In genomic region chr2:129468879-129469278, GRCh38 we compare ENCODE assay signal across 22 cellular contexts.
"Had no signal": no experiment of that assay in that cellular context is flagged by ENCODE, and none has a peak within 500 bp of the region (broad histone marks: within the 10 kb centered on the region; RNA-seq: fewer than 3 reads in every experiment).

No MANE protein-coding gene starts in this region.

- H3K4me1 ChIP-seq: colonic mucosa, esophagus muscularis mucosa, esophagus squamous epithelium, foreskin keratinocyte, gastrocnemius medialis, gastroesophageal sphincter, heart left ventricle, heart right ventricle had no signal

- H3K27me3 ChIP-seq: colonic mucosa, esophagus muscularis mucosa, esophagus squamous epithelium, foreskin keratinocyte, gastrocnemius medialis, gastroesophageal sphincter had no signal

- DNase-seq: colonic mucosa; cortex of kidney; dermis blood vessel endothelial cell; effector CD4-positive, alpha-beta T cell; effector CD8-positive, alpha-beta T cell; effector memory CD4-positive, alpha-beta T cell; effector memory CD8-positive, alpha-beta T cell; endodermal cell; erythroblast; esophagus squamous epithelium; foreskin fibroblast; foreskin melanocyte; gastrocnemius medialis; glutamatergic neuron; heart left ventricle; heart right ventricle had no signal

- H3K27ac ChIP-seq: colonic mucosa, coronary artery, epithelial cell of prostate, esophagus muscularis mucosa, esophagus squamous epithelium, foreskin keratinocyte, gastrocnemius medialis, gastroesophageal sphincter, heart left ventricle, heart right ventricle had no signal

- H3K4me3 ChIP-seq: colonic mucosa, coronary artery, dorsolateral prefrontal cortex, esophagus muscularis mucosa, esophagus squamous epithelium, gastrocnemius medialis, gastroesophageal sphincter, heart left ventricle, heart right ventricle had no signal

- H3K36me3 ChIP-seq: colonic mucosa, esophagus muscularis mucosa, esophagus squamous epithelium, gastrocnemius medialis, gastroesophageal sphincter, heart left ventricle, heart right ventricle had no signal

- H3K9me3 ChIP-seq: colonic mucosa, esophagus muscularis mucosa, esophagus squamous epithelium, gastrocnemius medialis, gastroesophageal sphincter, heart left ventricle, heart right ventricle had no signal
